In the genomic region with DNA sequence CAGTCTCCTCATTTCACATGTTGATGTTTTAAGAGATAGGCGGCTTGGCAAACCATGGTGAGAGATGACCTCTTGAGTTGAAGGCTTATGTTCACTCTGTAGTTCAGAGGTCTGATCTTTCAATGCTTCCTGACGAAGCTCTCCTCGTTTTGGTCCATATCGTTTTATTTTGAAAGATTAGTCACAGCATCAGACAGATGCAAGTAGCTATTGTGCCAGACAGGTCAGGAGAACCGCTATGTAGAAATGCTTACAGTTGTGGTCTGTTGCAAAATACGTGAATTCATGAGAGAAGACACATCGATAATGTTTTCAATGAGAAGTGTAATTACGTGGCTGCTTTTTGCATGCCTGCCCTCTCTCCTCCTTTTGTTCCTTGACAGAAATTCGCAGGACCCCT, we compare ENCODE assay signal across 14 cellular contexts. TPM values are rescaled to one million over a fixed set of nuclear protein-coding genes. Genes with fewer than 3 reads are reported as not detected.
DNase-seq lines count a peak whose midpoint lies in the region; ATAC-seq, FAIRE-seq and TF ChIP-seq lines count a peak whose summit lies in the region.
"Had no signal": no experiment of that assay in that cellular context is flagged by ENCODE, and none has a peak within 500 bp of the region (broad histone marks: within the 10 kb centered on the region; RNA-seq: fewer than 3 reads in every experiment).

No MANE protein-coding gene starts in this region.

- in situ Hi-C loops in astrocyte of the spinal cord (cut with HindIII; ENCODE audit: low sequenced_read_pairs) = no loop called here

- H3K27ac ChIP-seq in BLaER1 treated with 17β-estradiol and CSF1 and Interleukin-3, amounts not matched to agents 10 nM and 100 nM = no peak overlapping the region

- DNase-seq in NCI-H460 (ENCODE audit: extremely low read depth, low read depth) (peak; percentile 91), astrocyte of the spinal cord (ENCODE audit: low read depth, low spot score) (peak; percentile 65), iris pigment epithelial cell (ENCODE audit: low read depth) (peak; percentile 74), DMS153 (lab: John Stamatoyannopoulos, UW) (no peak), GM12892 (ENCODE audit: insufficient read length) (no peak), NCI-H1092 treated with DMSO at 0.1 percent for 48 hours (lab: John Stamatoyannopoulos, UW) (no peak)
- DNase-seq: GOT3, Kasumi-1, MV-4-11, NCI-H1436 had no signal

- no peak for TF ChIP-seq CTCF in astrocyte of the spinal cord (IDR thresholded peaks at IDR 0.05; ENCODE audit: low read depth, low read length)

- H3K9ac ChIP-seq in BLaER1 treated with 17β-estradiol and CSF1 and Interleukin-3, amounts not matched to agents 10 nM and 100 nM = no peak overlapping the region

- ATAC-seq in HG02970 (IDR thresholded peaks at IDR 0.05; ENCODE audit: low FRiP score, unreplicated experiment) = no peak
- ATAC-seq: Panc1 had no signal

- H3K27me3 ChIP-seq in BLaER1 treated with 17β-estradiol and CSF1 and Interleukin-3, amounts not matched to agents 10 nM and 100 nM = no peaks in the 10 kb centered on the region

- H3K4me1 ChIP-seq in BLaER1 treated with 17β-estradiol and CSF1 and Interleukin-3, amounts not matched to agents 10 nM and 100 nM = peaks cover 11 to 35% (median 27%) of the 10 kb centered on the region in 10 experiments; a peak in 19 of 20 replicates

- no peaks in the 10 kb centered on the region for H4K20me1 ChIP-seq in BLaER1 treated with 17β-estradiol and CSF1 and Interleukin-3, amounts not matched to agents 10 nM and 100 nM

- no peak for FAIRE-seq in GM12892 (lab: Jason Lieb, UNC)

- H3K9me3 ChIP-seq in BLaER1 treated with 17β-estradiol and CSF1 and Interleukin-3, amounts not matched to agents 10 nM and 100 nM (replicated peaks in 1 of 11) = peaks cover 0 to 15% (median 0%) of the 10 kb centered on the region in 11 experiments; a peak in 3 of 22 replicates

- peak overlapping the region in 6 of 11 experiments; percentile 26 to 58 (median 46); a peak in 4 of 22 replicates for H3K4me2 ChIP-seq in BLaER1 treated with 17β-estradiol and CSF1 and Interleukin-3, amounts not matched to agents 10 nM and 100 nM

- H3K36me3 ChIP-seq in BLaER1 treated with 17β-estradiol and CSF1 and Interleukin-3, amounts not matched to agents 10 nM and 100 nM = no peaks in the 10 kb centered on the region

- no peak for TF ChIP-seq POLR2A in GM12892 (IDR thresholded peaks at IDR 0.05; ENCODE audit: low read depth, low read length)

- no peak overlapping the region for H3K4me3 ChIP-seq in BLaER1 treated with 17β-estradiol and CSF1 and Interleukin-3, amounts not matched to agents 10 nM and 100 nM
- no peak overlapping the region for H3K4me3 ChIP-seq in astrocyte of the spinal cord (ENCODE audit: low read depth, low read length)

RNA-seq across cellular contexts. Expression of gene CHL1, which starts 47.5 kb away (rescaled TPM):
- 110 and 114 TPM in 2 replicates for total RNA-seq in NCI-H460 (2014; rRNA removed; shearing (Covaris generic))
- polyA plus RNA-seq in NCI-H460 (2014; cell fraction: nucleus; rRNA removed) = 30.2 and 31.5 TPM in 2 replicates
- polyA plus RNA-seq in GM12892 (2012; ENCODE audit: missing spikeins) = 0.89 TPM
- total RNA-seq: Daoy had no signal

Comparison
In these comparisons a context has a peak if more than half of its experiments do, and no peak if none do; other contexts are left out.
1. DNase-seq: peak in NCI-H460 (single experiment), astrocyte of the spinal cord (single experiment) and iris pigment epithelial cell (single experiment); none in DMS153 (single experiment), GM12892 (single experiment) and NCI-H1092 treated with DMSO at 0.1 percent for 48 hours (single experiment).